Comparison of ENCODE assay signal across 8 cellular contexts in the genomic region with DNA sequence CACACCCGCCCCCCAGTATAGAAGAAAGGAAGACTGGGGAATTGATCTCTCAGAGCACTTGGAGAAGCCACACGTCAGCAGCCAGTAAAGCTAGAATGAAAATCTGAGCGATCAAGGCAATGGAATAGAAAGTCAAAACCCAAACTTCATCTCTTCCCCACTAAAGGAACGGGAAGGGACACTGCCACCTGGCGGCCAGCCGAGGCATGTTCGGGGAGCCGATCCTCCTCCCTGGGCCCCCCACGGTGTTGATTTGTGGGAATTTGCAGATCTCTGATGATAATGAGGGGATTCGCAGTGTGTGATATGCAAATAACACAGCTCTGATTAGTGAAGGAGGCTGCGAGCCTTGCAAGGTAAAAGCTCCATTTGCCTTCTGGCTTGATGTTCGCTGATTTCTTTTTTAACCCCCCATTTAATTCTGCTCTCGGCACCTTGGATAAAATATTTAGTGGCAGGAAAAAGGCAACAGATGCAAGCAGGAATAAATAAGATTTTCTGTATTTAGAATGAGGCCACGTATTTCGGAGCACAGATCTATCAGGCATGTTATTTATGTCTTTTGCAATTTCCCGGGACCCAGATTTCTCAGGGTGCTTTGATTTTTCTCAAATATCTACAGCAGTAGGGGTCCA.
DNase-seq lines count a peak whose midpoint lies in the region; ATAC-seq and TF ChIP-seq lines count a peak whose summit lies in the region.

No MANE protein-coding gene starts in this region.

- peaks cover 6% of the 10 kb centered on the region; the same call in 1 of the 2 replicates for H3K27me3 ChIP-seq in Panc1 (ENCODE audit: control insufficient read depth, insufficient read depth, low read length)

- in situ Hi-C loops in Panc1 (cut with HindIII; ENCODE audit: low pct_unique_long_range_greater_than_20kb, low sequenced_read_pairs): no loop called here

- no peak overlapping the region for H3K27ac ChIP-seq in Panc1 (ENCODE audit: low read length)

- CTCF ChIA-PET in Panc1 (lab: Charles Lee): interaction anchor here (0.9 kb wide), 1 partner anchor 46 kb away, joined by 3 read pairs; no protein-coding TSS in a partner anchor

- DNase-seq in NCI-H2081 (lab: John Stamatoyannopoulos, UW) (peak; percentile 50 to 55), NCI-H2081 treated with DMSO at 0.1 percent for 48 hours (lab: John Stamatoyannopoulos, UW) (no peak), Panc1 (ENCODE audit: low read depth, low spot score) (peak; percentile 25), erythroblast (lab: John Stamatoyannopoulos, UW) (peak; percentile 21 to 53), pons (ENCODE audit: low spot score) (peak; percentile 58), SHP77 treated with DMSO at 0.1 percent for 48 hours (lab: John Stamatoyannopoulos, UW) (no peak)

- no peak overlapping the region for H3K4me3 ChIP-seq in Panc1 (ENCODE audit: low read depth in 2 of 2, low read length in 2 of 2)

- no peaks in the 10 kb centered on the region for H3K9me3 ChIP-seq in Panc1 (ENCODE audit: control insufficient read depth, insufficient read depth, low read depth, low read length)

- no peaks in the 10 kb centered on the region for H3K4me1 ChIP-seq in Panc1 (ENCODE audit: control insufficient read depth, insufficient read depth, low read length)

- TF ChIP-seq CTCF in Panc1 (IDR thresholded peaks at IDR 0.05): peak; percentile 93

- no TSS peak for BruUV-seq in Panc1 (replicated peaks; lab: Mats Ljungman, UMichigan)

- H3K36me3 ChIP-seq in Panc1 (ENCODE audit: control insufficient read depth, insufficient read depth, low read length): no peaks in the 10 kb centered on the region

- intact Hi-C loops in Panc1 (cut with micrococcal nuclease; ENCODE audit: unreplicated experiment): loop anchor here (5.0 kb wide), 1 partner anchor 102 kb away; no protein-coding TSS in a partner anchor

- TF ChIP-seq POLR2A in erythroblast (IDR thresholded peaks at IDR 0.05; ENCODE audit: low read length): no peak

- ATAC-seq in HG02798 (IDR thresholded peaks at IDR 0.05; ENCODE audit: poor library complexity, unreplicated experiment) (peak; percentile 75), Panc1 (no peak), HG03135 (IDR thresholded peaks at IDR 0.05; ENCODE audit: unreplicated experiment) (no peak)

- POLR2A ChIA-PET in Panc1 (lab: Charles Lee): no interaction called here

Comparison
In these comparisons a context has a peak if more than half of its experiments do, and no peak if none do; other contexts are left out.
1. DNase-seq: peak in NCI-H2081 (2 of 2), Panc1 (single experiment), erythroblast (2 of 2) and pons (single experiment); none in NCI-H2081 treated with DMSO at 0.1 percent for 48 hours (single experiment) and SHP77 treated with DMSO at 0.1 percent for 48 hours (single experiment).